29 cellular contexts compared by ENCODE assay signal in genomic region chr10:65550761-65551160, GRCh38.
"Had no signal": no experiment of that assay in that cellular context is flagged by ENCODE, and none has a peak within 500 bp of the region (broad histone marks: within the 10 kb centered on the region; RNA-seq: fewer than 3 reads in every experiment).

No MANE protein-coding gene starts in this region.

- H3K4me3 ChIP-seq: left lung, lower lobe of right lung, ovary, right atrium auricular region, right lobe of liver, skin epidermis, suprapubic skin, thoracic aorta, tibial nerve, vagina had no signal

- H3K4me3 Mint-ChIP-seq: immature natural killer cell; mesothelial cell of epicardium; naive B cell; natural killer cell; nephron progenitor cell; stimulated activated naive CD8-positive, alpha-beta T cell treated with anti-CD3 and anti-CD28 coated beads, Interleukin-15, Interleukin-2, amounts not matched to agents 100 ng/mL and 50 ng/mL, for 24 hours; type B pancreatic cell had no signal

- H3K9me3 Mint-ChIP-seq: mesothelial cell of epicardium, nephron progenitor cell, type B pancreatic cell had no signal

- H3K9me3 ChIP-seq: left lung, ovary, right atrium auricular region, right lobe of liver, suprapubic skin, thoracic aorta, tibial nerve, vagina had no signal

- H3K27ac Mint-ChIP-seq: immature natural killer cell; mesothelial cell of epicardium; naive B cell; natural killer cell; nephron progenitor cell; progenitor cell of endocrine pancreas; stimulated activated naive CD8-positive, alpha-beta T cell treated with anti-CD3 and anti-CD28 coated beads, Interleukin-15, Interleukin-2, amounts not matched to agents 100 ng/mL and 50 ng/mL, for 24 hours; type B pancreatic cell had no signal

- H3K27me3 Mint-ChIP-seq: naive B cell; progenitor cell of endocrine pancreas; stimulated activated naive CD8-positive, alpha-beta T cell treated with anti-CD3 and anti-CD28 coated beads, Interleukin-15, Interleukin-2, amounts not matched to agents 100 ng/mL and 50 ng/mL, for 24 hours; type B pancreatic cell had no signal

- ATAC-seq: left colon, left lung, lower lobe of right lung, natural killer cell, right lobe of liver had no signal

- DNase-seq: hypothalamus; immature natural killer cell; kidney; left colon; left lung; lower lobe of right lung; mammary epithelial cell; mesenchymal stem cell; naive B cell; natural killer cell; nephron progenitor cell; ovary; right lobe of liver; stimulated activated CD4-positive, alpha-beta T cell treated with anti-CD3 and anti-CD28 coated beads, Interleukin-12 subunit alpha, Interleukin-12 subunit beta, amount 100 ng/mL, for 4 hours; stimulated activated CD4-positive, alpha-beta T cell treated with anti-CD3 and anti-CD28 coated beads, Interleukin-15, amount 100 ng/mL, for 24 hours; stimulated activated CD4-positive, alpha-beta T cell treated with anti-CD3 and anti-CD28 coated beads, Interleukin-2, amount 100 ng/mL, for 24 hours; stimulated activated CD4-positive, alpha-beta T cell treated with anti-CD3 and anti-CD28 coated beads, Interleukin-4, amount 100 ng/mL, for 1 hour; stimulated activated naive CD4-positive, alpha-beta T cell had no signal

- H3K27me3 ChIP-seq: left lung, ovary, right atrium auricular region, right lobe of liver, suprapubic skin, tibial nerve, vagina had no signal

- H3K36me3 Mint-ChIP-seq: immature natural killer cell, mesothelial cell of epicardium, naive B cell, natural killer cell, type B pancreatic cell had no signal

- H3K27ac ChIP-seq: left lung, lower lobe of right lung, ovary, right atrium auricular region, right lobe of liver, skin epidermis, suprapubic skin, thoracic aorta, tibial nerve, vagina had no signal

- FAIRE-seq: islet of Langerhans, kidney had no signal

- H3K36me3 ChIP-seq: left lung, lower lobe of right lung, ovary, right atrium auricular region, right lobe of liver, suprapubic skin, thoracic aorta, tibial nerve, vagina had no signal

- H3K4me1 Mint-ChIP-seq: immature natural killer cell, mesothelial cell of epicardium, naive B cell, natural killer cell, nephron progenitor cell had no signal

- H3K4me1 ChIP-seq: left lung, lower lobe of right lung, right atrium auricular region, right lobe of liver, suprapubic skin, tibial nerve, vagina had no signal
